Comparison of ENCODE assay signal across 1 cellular context in the genomic region with DNA sequence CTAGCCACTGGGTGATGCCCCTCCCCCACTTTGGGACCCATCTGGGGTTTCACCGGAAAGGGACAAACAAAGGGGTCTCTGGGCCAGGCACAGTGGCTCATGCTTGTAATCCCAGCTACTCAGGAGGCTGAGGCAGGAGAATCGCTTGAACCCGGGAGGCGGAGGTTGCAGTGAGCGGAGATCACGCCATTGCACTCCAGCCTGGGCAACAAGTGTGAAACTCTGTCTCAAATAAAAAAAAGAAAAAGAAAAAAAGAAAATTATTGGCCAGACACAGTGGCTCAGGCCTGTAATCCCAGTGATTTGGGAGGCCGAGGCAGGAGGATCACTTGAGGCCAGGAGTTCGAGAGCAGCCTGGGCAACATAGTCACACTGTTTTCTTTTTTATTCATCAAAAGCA. TPM values are rescaled to one million over a fixed set of nuclear protein-coding genes. Genes with fewer than 3 reads are reported as not detected.
"Had no signal": no experiment of that assay in that cellular context is flagged by ENCODE, and none has a peak within 500 bp of the region (broad histone marks: within the 10 kb centered on the region; RNA-seq: fewer than 3 reads in every experiment).

No MANE protein-coding gene starts in this region.

RNA-seq across cellular contexts. Expression of gene BIK, which starts 34.8 kb away (rescaled TPM):
- total RNA-seq: RPMI7951 had no signal
